In the genomic region with DNA sequence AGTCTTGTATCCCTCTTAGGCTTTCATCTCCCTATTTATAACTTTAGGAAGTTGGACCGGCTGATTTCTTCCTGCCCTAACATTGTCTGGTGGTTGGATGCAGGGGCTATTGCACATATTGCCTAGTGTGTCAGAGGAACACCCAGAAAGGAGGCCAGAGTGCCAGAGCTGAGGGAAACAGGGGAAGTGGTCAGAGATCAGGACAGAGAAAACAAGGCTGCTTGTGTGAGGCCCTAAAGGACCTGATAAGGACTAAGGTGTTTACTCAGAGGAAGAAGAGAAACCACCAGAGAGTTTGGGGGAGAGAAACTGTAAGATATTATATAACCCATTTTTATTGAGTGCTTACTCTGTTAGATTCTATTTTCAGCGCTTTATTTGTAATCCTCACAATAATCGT, we compare ENCODE assay signal across 1 cellular context.
TF ChIP-seq lines count a peak whose summit lies in the region.

No MANE protein-coding gene starts in this region.

TF ChIP-seq in SK-N-SH, 30 proteins besides CTCF, POLR2A, EP300 and RAD21 (continued from another document):
- TF ChIP-seq, protein P1, sequence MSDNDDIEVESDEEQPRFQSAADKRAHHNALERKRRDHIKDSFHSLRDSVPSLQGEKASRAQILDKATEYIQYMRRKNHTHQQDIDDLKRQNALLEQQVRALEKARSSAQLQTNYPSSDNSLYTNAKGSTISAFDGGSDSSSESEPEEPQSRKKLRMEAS (IDR thresholded peaks at IDR 0.05; ENCODE audit: low read depth): no peak
- TF ChIP-seq NFIC (IDR thresholded peaks at IDR 0.05; ENCODE audit: borderline replicate concordance) (no peak), TAF1 (IDR thresholded peaks at IDR 0.05; ENCODE audit: borderline replicate concordance, low read depth, low read length) (no peak)
